24 cellular contexts compared by ENCODE assay signal in the genomic region with DNA sequence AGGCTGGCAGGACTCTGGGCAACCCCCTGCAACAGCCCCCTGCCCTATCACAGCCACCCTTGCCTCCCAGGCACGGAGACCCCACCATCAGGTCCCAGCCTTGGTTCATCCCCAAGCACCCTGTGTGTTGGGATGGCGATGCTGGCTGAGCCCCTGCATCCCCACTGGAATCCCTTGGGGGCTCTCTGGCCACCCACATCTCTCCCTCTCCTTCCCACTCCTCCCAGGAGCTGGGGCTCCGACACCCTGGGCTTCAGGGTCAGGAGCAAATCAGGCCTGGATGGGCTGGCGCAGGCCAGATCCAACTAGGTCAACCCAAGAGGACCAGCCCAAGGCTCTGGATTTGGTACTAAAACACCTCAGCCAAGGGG. TPM values are rescaled to one million over a fixed set of nuclear protein-coding genes. Genes with fewer than 3 reads are reported as not detected.
DNase-seq lines count a peak whose midpoint lies in the region; ATAC-seq and TF ChIP-seq lines count a peak whose summit lies in the region.
"Had no signal": no experiment of that assay in that cellular context is flagged by ENCODE, and none has a peak within 500 bp of the region (broad histone marks: within the 10 kb centered on the region; RNA-seq: fewer than 3 reads in every experiment).

No MANE protein-coding gene starts in this region.

- peaks cover 3% of the 10 kb centered on the region for H3K79me1 ChIP-seq in mesenchymal stem cell (replicated peaks; ENCODE audit: low read length, poor library complexity, severe bottlenecking)

- H4K8ac ChIP-seq in mesenchymal stem cell (ENCODE audit: low read length): no peak overlapping the region

- H3K4me3 ChIP-seq in mesenchymal stem cell (ENCODE audit: insufficient read depth in 1 of 2, low read depth in 1 of 2, low read length in 2 of 2) (no peak overlapping the region), SJCRH30 (no peak overlapping the region)
- H3K4me3 ChIP-seq: A549; BLaER1 treated with 17β-estradiol and CSF1 and Interleukin-3, amounts not matched to agents 10 nM and 100 nM; GM23248 had no signal

- TF ChIP-seq CTCF in chondrocyte (IDR thresholded peaks at IDR 0.05): no peak

- no peak overlapping the region for H3K4ac ChIP-seq in mesenchymal stem cell (ENCODE audit: low read depth in 1 of 2, low read length in 2 of 2)

- peaks cover 27 to 36% of the 10 kb centered on the region in 2 experiments for H3K36me3 ChIP-seq in mesenchymal stem cell (ENCODE audit: control insufficient read depth in 1 of 2, insufficient read depth in 2 of 2, low read depth in 1 of 2, low read length in 2 of 2)
- no peaks in the 10 kb centered on the region for H3K36me3 ChIP-seq in SJCRH30
- H3K36me3 ChIP-seq: BE2C; BLaER1 treated with 17β-estradiol and CSF1 and Interleukin-3, amounts not matched to agents 10 nM and 100 nM had no signal

- peak overlapping the region; percentile 8 for H4K91ac ChIP-seq in mesenchymal stem cell (ENCODE audit: low read length)

- peaks cover 2% of the 10 kb centered on the region for H3K4me1 ChIP-seq in mesenchymal stem cell (ENCODE audit: control insufficient read depth, insufficient read depth, low read depth, low read length)
- H3K4me1 ChIP-seq in SJCRH30: no peaks in the 10 kb centered on the region
- H3K4me1 ChIP-seq: A549, BE2C had no signal

- peak; percentile 1 for DNase-seq in stimulated activated naive CD8-positive, alpha-beta T cell treated with anti-CD3 and anti-CD28 coated beads, Interleukin-15, Interleukin-2, amounts not matched to agents 100 U/mL and 50 U/mL, for 24 hours
- no peak for DNase-seq in stimulated activated naive CD8-positive, alpha-beta T cell treated with anti-CD3 and anti-CD28 coated beads, Interleukin-15, amount 100 ng/mL, for 72 hours
- DNase-seq in chondrocyte (ENCODE audit: low spot score): peak; percentile 64
- no peak for DNase-seq in mesenchymal stem cell
- DNase-seq in posterior vena cava (ENCODE audit: low spot score): peak; percentile 57
- DNase-seq in HUDEP-2 (lab: John Stamatoyannopoulos, UW; ENCODE audit: unreplicated experiment in 76 of 76): no peak
- DNase-seq in SJCRH30: no peak
- DNase-seq: 8988T; ACHN; AML-193; BE2C; Calu3; CD4-positive, alpha-beta T cell; COR-L47; DMS53; DMS79 treated with DMSO at 0.1 percent for 48 hours; GF-D8 had no signal

- no peak overlapping the region for H3K23ac ChIP-seq in mesenchymal stem cell (ENCODE audit: low read length in 2 of 2)

- H2BK5ac ChIP-seq in mesenchymal stem cell (ENCODE audit: low read depth, low read length, poor library complexity, severe bottlenecking): no peak overlapping the region

- H3K27ac ChIP-seq in mesenchymal stem cell (ENCODE audit: low read length, poor library complexity, severe bottlenecking) (no peak overlapping the region), SJCRH30 (no peak overlapping the region)
- H3K27ac ChIP-seq: A549; BLaER1 treated with 17β-estradiol and CSF1 and Interleukin-3, amounts not matched to agents 10 nM and 100 nM; GM23248 had no signal

- H2BK15ac ChIP-seq in mesenchymal stem cell (ENCODE audit: low read depth, poor library complexity, severe bottlenecking): no peak overlapping the region

- peaks cover 9% of the 10 kb centered on the region for H3K27me3 Mint-ChIP-seq in stimulated activated naive CD8-positive, alpha-beta T cell treated with anti-CD3 and anti-CD28 coated beads, Interleukin-15, amount 100 ng/mL, for 72 hours
- H3K27me3 Mint-ChIP-seq in chondrocyte (ENCODE audit: low read depth): no peaks in the 10 kb centered on the region
- H3K27me3 Mint-ChIP-seq: CD4-positive, alpha-beta T cell had no signal

- peak overlapping the region; percentile 68 to 70 for H2BK12ac ChIP-seq in mesenchymal stem cell (ENCODE audit: low read length in 2 of 2)

- H3K14ac ChIP-seq in mesenchymal stem cell (ENCODE audit: low read length in 2 of 2): no peak overlapping the region

- H3K4me1 Mint-ChIP-seq in stimulated activated naive CD8-positive, alpha-beta T cell treated with anti-CD3 and anti-CD28 coated beads, Interleukin-15, amount 100 ng/mL, for 72 hours: no peaks in the 10 kb centered on the region
- no peaks in the 10 kb centered on the region for H3K4me1 Mint-ChIP-seq in chondrocyte (ENCODE audit: low read depth)
- H3K4me1 Mint-ChIP-seq: CD14-positive monocyte had no signal

- H3K9me3 Mint-ChIP-seq in stimulated activated naive CD8-positive, alpha-beta T cell treated with anti-CD3 and anti-CD28 coated beads, Interleukin-15, amount 100 ng/mL, for 72 hours: peaks cover 7 to 9% of the 10 kb centered on the region in 2 donors
- peaks cover 3% of the 10 kb centered on the region for H3K9me3 Mint-ChIP-seq in chondrocyte (ENCODE audit: low read depth)
- H3K9me3 Mint-ChIP-seq: CD4-positive, alpha-beta T cell had no signal

- 74% methylated on average over 4 of the region's 4 CpGs for WGBS in mesenchymal stem cell

- H3K36me3 Mint-ChIP-seq in chondrocyte (ENCODE audit: low read depth): peaks cover 12% of the 10 kb centered on the region
- H3K36me3 Mint-ChIP-seq: CD14-positive monocyte had no signal

- intact Hi-C loops in posterior vena cava (cut with DNase I): no loop called here

- H2AK5ac ChIP-seq in mesenchymal stem cell (ENCODE audit: low read length, severe bottlenecking): no peak overlapping the region

- no peak overlapping the region for H2BK120ac ChIP-seq in mesenchymal stem cell (ENCODE audit: low read depth, low read length)

- no peak overlapping the region for H2AFZ ChIP-seq in mesenchymal stem cell (ENCODE audit: low read depth, low read length)
- H2AFZ ChIP-seq: GM23248 had no signal

- no peak overlapping the region for H3K9ac ChIP-seq in mesenchymal stem cell (ENCODE audit: low read length)
- H3K9ac ChIP-seq: BLaER1 treated with 17β-estradiol and CSF1 and Interleukin-3, amounts not matched to agents 10 nM and 100 nM; GM23248 had no signal

- H3K18ac ChIP-seq in mesenchymal stem cell (ENCODE audit: low read depth in 1 of 2, low read length in 2 of 2): no peak overlapping the region

- H3K4me3 Mint-ChIP-seq in stimulated activated naive CD8-positive, alpha-beta T cell treated with anti-CD3 and anti-CD28 coated beads, Interleukin-15, amount 100 ng/mL, for 72 hours: no peak overlapping the region
- H3K4me3 Mint-ChIP-seq in chondrocyte (ENCODE audit: unreplicated experiment): no peak overlapping the region
- H3K4me3 Mint-ChIP-seq: CD14-positive monocyte; CD4-positive, alpha-beta T cell; H9 had no signal

- ATAC-seq in stimulated activated naive CD8-positive, alpha-beta T cell treated with anti-CD3 and anti-CD28 coated beads, Interleukin-15, Interleukin-2, amounts not matched to agents 100 U/mL and 50 U/mL, for 24 hours: no peak
- no peak for ATAC-seq in stimulated activated naive CD8-positive, alpha-beta T cell treated with anti-CD3 and anti-CD28 coated beads, Interleukin-15, amount 100 ng/mL, for 72 hours
- no peak for ATAC-seq in HG03280 (IDR thresholded peaks at IDR 0.05; ENCODE audit: unreplicated experiment)
- ATAC-seq: A549, HCT116 had no signal

- peaks cover 17% of the 10 kb centered on the region for H3K9me3 ChIP-seq in mesenchymal stem cell (ENCODE audit: control insufficient read depth, low read length)
- H3K9me3 ChIP-seq in SJCRH30 (replicated peaks): no peaks in the 10 kb centered on the region
- H3K9me3 ChIP-seq: A549, BE2C had no signal

- H3K27me3 ChIP-seq in mesenchymal stem cell (ENCODE audit: control insufficient read depth in 1 of 2, insufficient read depth in 1 of 2, low read length in 2 of 2) (no peaks in the 10 kb centered on the region), SJCRH30 (no peaks in the 10 kb centered on the region)
- H3K27me3 ChIP-seq: BE2C had no signal

- H3K4me2 ChIP-seq in mesenchymal stem cell (ENCODE audit: low read length, poor library complexity, severe bottlenecking): no peak overlapping the region
- H3K4me2 ChIP-seq: A549; BLaER1 treated with 17β-estradiol and CSF1 and Interleukin-3, amounts not matched to agents 10 nM and 100 nM had no signal

- H3K27ac Mint-ChIP-seq in stimulated activated naive CD8-positive, alpha-beta T cell treated with anti-CD3 and anti-CD28 coated beads, Interleukin-15, amount 100 ng/mL, for 72 hours: no peak overlapping the region
- no peak overlapping the region for H3K27ac Mint-ChIP-seq in chondrocyte (ENCODE audit: unreplicated experiment)
- H3K27ac Mint-ChIP-seq: CD4-positive, alpha-beta T cell had no signal

RNA-seq across cellular contexts. Expression of a gene that starts 25.9 kb away (rescaled TPM):
- total RNA-seq in chondrocyte (994 to 1,063 TPM (median 1,052 TPM) in 3 replicates), posterior vena cava (100 to 1,000 TPM; 606 to 689 TPM)
- polyA plus RNA-seq in mesenchymal stem cell (2013, experiment 1 of 2): 2,201 TPM
- polyA plus RNA-seq in mesenchymal stem cell (2013, experiment 2 of 2): 2,173 TPM
- 12.6 and 13.3 TPM in 2 replicates for total RNA-seq in SJCRH30 (2014; rRNA removed; shearing (Covaris generic))

Comparison
In these comparisons a context has a peak if more than half of its experiments do, and no peak if none do; other contexts are left out.
1. DNase-seq: peak in stimulated activated naive CD8-positive, alpha-beta T cell treated with anti-CD3 and anti-CD28 coated beads, Interleukin-15, Interleukin-2, amounts not matched to agents 100 U/mL and 50 U/mL, for 24 hours (single experiment), chondrocyte (single experiment) and posterior vena cava (single experiment); none in stimulated activated naive CD8-positive, alpha-beta T cell treated with anti-CD3 and anti-CD28 coated beads, Interleukin-15, amount 100 ng/mL, for 72 hours (0 of 2), mesenchymal stem cell (single experiment), HUDEP-2 (0 of 76) and SJCRH30 (0 of 2).
2. RNA of a gene that starts 25.9 kb away (total RNA-seq): 994 to 1,063 TPM in chondrocyte and 606 to 689 TPM in posterior vena cava; 12.6 to 13.3 TPM in SJCRH30; every median in the first group is over 10 times any median in the second.